Comparison of ENCODE assay signal across 1 cellular context in the genomic region with DNA sequence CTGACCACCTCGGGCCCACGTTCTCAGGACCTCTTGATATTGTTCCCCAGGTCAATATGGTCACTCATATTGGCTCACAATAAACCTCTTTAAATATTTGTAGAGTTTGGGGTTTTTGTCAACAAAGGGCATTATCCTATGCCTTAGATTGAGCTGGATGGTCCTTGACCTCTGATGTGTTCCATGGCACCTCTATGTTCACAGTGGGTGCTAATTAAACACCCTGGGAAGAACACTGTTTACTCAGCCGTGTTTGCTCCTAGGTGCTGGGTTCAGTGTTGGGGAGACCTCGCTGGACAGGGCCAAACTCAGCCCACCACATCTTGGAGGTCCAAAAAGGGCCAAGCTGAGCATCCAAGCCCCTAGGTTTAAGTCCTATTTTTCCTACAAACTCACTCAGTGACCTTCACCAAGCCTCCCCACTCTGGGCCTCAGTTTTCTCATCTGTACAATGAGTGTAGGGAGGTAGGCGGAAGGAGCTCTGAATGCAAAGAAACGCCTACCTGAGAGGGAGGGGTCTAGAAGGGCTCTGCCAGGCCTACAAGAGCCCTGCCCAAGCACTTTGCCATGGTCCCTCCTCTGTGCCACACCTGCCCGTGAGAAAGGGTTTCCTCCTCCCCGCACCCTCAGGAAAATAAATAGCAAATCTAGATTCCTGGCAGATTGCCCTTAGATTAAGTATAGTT.
TF ChIP-seq lines count a peak whose summit lies in the region.

No MANE protein-coding gene starts in this region.

TF ChIP-seq in WTC11, 78 proteins besides CTCF, POLR2A, EP300 and RAD21 (continued from another document):
- TF ChIP-seq, protein P1, sequence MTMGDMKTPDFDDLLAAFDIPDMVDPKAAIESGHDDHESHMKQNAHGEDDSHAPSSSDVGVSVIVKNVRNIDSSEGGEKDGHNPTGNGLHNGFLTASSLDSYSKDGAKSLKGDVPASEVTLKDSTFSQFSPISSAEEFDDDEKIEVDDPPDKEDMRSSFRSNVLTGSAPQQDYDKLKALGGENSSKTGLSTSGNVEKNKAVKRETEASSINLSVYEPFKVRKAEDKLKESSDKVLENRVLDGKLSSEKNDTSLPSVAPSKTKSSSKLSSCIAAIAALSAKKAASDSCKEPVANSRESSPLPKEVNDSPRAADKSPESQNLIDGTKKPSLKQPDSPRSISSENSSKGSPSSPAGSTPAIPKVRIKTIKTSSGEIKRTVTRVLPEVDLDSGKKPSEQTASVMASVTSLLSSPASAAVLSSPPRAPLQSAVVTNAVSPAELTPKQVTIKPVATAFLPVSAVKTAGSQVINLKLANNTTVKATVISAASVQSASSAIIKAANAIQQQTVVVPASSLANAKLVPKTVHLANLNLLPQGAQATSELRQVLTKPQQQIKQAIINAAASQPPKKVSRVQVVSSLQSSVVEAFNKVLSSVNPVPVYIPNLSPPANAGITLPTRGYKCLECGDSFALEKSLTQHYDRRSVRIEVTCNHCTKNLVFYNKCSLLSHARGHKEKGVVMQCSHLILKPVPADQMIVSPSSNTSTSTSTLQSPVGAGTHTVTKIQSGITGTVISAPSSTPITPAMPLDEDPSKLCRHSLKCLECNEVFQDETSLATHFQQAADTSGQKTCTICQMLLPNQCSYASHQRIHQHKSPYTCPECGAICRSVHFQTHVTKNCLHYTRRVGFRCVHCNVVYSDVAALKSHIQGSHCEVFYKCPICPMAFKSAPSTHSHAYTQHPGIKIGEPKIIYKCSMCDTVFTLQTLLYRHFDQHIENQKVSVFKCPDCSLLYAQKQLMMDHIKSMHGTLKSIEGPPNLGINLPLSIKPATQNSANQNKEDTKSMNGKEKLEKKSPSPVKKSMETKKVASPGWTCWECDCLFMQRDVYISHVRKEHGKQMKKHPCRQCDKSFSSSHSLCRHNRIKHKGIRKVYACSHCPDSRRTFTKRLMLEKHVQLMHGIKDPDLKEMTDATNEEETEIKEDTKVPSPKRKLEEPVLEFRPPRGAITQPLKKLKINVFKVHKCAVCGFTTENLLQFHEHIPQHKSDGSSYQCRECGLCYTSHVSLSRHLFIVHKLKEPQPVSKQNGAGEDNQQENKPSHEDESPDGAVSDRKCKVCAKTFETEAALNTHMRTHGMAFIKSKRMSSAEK (CRISPR knock-in tag; IDR thresholded peaks at IDR 0.05; ENCODE audit: borderline replicate concordance), result 0 out of 2 replicates have a peak, but pooled peaks have one; percentile 63
- TF ChIP-seq NFATC4 (CRISPR knock-in tag; IDR thresholded peaks at IDR 0.05), result no peak
- peak; percentile 38; the same call in 1 of the 2 replicates for TF ChIP-seq ZNF423 (CRISPR knock-in tag; IDR thresholded peaks at IDR 0.05)
- no peak for TF ChIP-seq RORB (CRISPR knock-in tag; IDR thresholded peaks at IDR 0.05)
- TF ChIP-seq, protein P2, sequence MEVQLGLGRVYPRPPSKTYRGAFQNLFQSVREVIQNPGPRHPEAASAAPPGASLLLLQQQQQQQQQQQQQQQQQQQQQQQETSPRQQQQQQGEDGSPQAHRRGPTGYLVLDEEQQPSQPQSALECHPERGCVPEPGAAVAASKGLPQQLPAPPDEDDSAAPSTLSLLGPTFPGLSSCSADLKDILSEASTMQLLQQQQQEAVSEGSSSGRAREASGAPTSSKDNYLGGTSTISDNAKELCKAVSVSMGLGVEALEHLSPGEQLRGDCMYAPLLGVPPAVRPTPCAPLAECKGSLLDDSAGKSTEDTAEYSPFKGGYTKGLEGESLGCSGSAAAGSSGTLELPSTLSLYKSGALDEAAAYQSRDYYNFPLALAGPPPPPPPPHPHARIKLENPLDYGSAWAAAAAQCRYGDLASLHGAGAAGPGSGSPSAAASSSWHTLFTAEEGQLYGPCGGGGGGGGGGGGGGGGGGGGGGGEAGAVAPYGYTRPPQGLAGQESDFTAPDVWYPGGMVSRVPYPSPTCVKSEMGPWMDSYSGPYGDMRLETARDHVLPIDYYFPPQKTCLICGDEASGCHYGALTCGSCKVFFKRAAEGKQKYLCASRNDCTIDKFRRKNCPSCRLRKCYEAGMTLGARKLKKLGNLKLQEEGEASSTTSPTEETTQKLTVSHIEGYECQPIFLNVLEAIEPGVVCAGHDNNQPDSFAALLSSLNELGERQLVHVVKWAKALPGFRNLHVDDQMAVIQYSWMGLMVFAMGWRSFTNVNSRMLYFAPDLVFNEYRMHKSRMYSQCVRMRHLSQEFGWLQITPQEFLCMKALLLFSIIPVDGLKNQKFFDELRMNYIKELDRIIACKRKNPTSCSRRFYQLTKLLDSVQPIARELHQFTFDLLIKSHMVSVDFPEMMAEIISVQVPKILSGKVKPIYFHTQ (CRISPR knock-in tag; IDR thresholded peaks at IDR 0.05), result no peak
- no peak for TF ChIP-seq ZNF317 (CRISPR knock-in tag; IDR thresholded peaks at IDR 0.05; ENCODE audit: borderline replicate concordance, low read depth)
- TF ChIP-seq, protein P3, sequence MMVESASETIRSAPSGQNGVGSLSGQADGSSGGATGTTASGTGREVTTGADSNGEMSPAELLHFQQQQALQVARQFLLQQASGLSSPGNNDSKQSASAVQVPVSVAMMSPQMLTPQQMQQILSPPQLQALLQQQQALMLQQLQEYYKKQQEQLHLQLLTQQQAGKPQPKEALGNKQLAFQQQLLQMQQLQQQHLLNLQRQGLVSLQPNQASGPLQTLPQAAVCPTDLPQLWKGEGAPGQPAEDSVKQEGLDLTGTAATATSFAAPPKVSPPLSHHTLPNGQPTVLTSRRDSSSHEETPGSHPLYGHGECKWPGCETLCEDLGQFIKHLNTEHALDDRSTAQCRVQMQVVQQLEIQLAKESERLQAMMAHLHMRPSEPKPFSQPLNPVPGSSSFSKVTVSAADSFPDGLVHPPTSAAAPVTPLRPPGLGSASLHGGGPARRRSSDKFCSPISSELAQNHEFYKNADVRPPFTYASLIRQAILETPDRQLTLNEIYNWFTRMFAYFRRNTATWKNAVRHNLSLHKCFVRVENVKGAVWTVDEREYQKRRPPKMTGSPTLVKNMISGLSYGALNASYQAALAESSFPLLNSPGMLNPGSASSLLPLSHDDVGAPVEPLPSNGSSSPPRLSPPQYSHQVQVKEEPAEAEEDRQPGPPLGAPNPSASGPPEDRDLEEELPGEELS (CRISPR knock-in tag; IDR thresholded peaks at IDR 0.05), result 0 out of 2 replicates have a peak, but pooled peaks have one; percentile 38
- TF ChIP-seq, protein P4, sequence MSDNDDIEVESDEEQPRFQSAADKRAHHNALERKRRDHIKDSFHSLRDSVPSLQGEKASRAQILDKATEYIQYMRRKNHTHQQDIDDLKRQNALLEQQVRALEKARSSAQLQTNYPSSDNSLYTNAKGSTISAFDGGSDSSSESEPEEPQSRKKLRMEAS (CRISPR knock-in tag; IDR thresholded peaks at IDR 0.05), result no peak
- no peak for TF ChIP-seq ATF1 (CRISPR knock-in tag; IDR thresholded peaks at IDR 0.05)
